1 cellular context compared by ENCODE assay signal in genomic region chr5:82586176-82586575, GRCh38.
TF ChIP-seq lines count a peak whose summit lies in the region.

No MANE protein-coding gene starts in this region.

TF ChIP-seq in H1, 55 proteins besides CTCF, POLR2A, EP300 and RAD21:
- TF ChIP-seq ATF2 (IDR thresholded peaks at IDR 0.05; ENCODE audit: low read length) = no peak
- no peak for TF ChIP-seq SRF (IDR thresholded peaks at IDR 0.05; ENCODE audit: low read depth, low read length)
- no peak for TF ChIP-seq RBBP5 (IDR thresholded peaks at IDR 0.05; ENCODE audit: borderline replicate concordance, low read depth, low read length)
- TF ChIP-seq RNF2 (IDR thresholded peaks at IDR 0.05; ENCODE audit: borderline replicate concordance, low read depth, low read length, missing control alignments, poor library complexity, severe bottlenecking) = no peak
